1 cellular context compared by ENCODE assay signal in genomic region chr6:12483712-12484111, GRCh38.
A peak's percentile ranks its signal among the peaks of the same experiment; 100 is the strongest.
TF ChIP-seq lines count a peak whose summit lies in the region.

No MANE protein-coding gene starts in this region.

TF ChIP-seq in GM12878, 131 proteins besides CTCF, POLR2A, EP300 and RAD21 (continued from another document and continues in another):
- no peak for TF ChIP-seq ZNF592 (IDR thresholded peaks at IDR 0.05)
- peak; percentile 25; the same call in 1 of the 2 replicates for TF ChIP-seq RELB (IDR thresholded peaks at IDR 0.05; ENCODE audit: low read depth)
- TF ChIP-seq MEF2B (IDR thresholded peaks at IDR 0.05; ENCODE audit: partially characterized antibody, poor library complexity, severe bottlenecking): no peak
- no peak for TF ChIP-seq RAD51 (IDR thresholded peaks at IDR 0.05)
- no peak for TF ChIP-seq BCLAF1 (IDR thresholded peaks at IDR 0.05)
- TF ChIP-seq ZBTB11 (CRISPR knock-in tag; IDR thresholded peaks at IDR 0.05): no peak
- TF ChIP-seq PRDM15 (CRISPR knock-in tag; IDR thresholded peaks at IDR 0.05): no peak
- no peak for TF ChIP-seq PAX8 (IDR thresholded peaks at IDR 0.05)
- no peak for TF ChIP-seq HDGF (IDR thresholded peaks at IDR 0.05)
- no peak for TF ChIP-seq MEF2A (IDR thresholded peaks at IDR 0.05; ENCODE audit: insufficient read depth, low read depth, low read length)
- no peak for TF ChIP-seq BHLHE40 (IDR thresholded peaks at IDR 0.05; ENCODE audit: borderline replicate concordance in 1 of 2, low read depth in 2 of 2, low read length in 1 of 2)
- TF ChIP-seq, protein P1, sequence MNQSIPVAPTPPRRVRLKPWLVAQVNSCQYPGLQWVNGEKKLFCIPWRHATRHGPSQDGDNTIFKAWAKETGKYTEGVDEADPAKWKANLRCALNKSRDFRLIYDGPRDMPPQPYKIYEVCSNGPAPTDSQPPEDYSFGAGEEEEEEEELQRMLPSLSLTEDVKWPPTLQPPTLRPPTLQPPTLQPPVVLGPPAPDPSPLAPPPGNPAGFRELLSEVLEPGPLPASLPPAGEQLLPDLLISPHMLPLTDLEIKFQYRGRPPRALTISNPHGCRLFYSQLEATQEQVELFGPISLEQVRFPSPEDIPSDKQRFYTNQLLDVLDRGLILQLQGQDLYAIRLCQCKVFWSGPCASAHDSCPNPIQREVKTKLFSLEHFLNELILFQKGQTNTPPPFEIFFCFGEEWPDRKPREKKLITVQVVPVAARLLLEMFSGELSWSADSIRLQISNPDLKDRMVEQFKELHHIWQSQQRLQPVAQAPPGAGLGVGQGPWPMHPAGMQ (IDR thresholded peaks at IDR 0.05; ENCODE audit: borderline replicate concordance): no peak
- no peak for TF ChIP-seq PBX3 (IDR thresholded peaks at IDR 0.05; ENCODE audit: insufficient replicate concordance, low read depth, low read length)
- TF ChIP-seq SREBF1 (IDR thresholded peaks at IDR 0.05; ENCODE audit: low read length): no peak
- no peak for TF ChIP-seq CBX5 (IDR thresholded peaks at IDR 0.05; ENCODE audit: low read depth)
- TF ChIP-seq SMAD1 (IDR thresholded peaks at IDR 0.05; ENCODE audit: low read depth, partially characterized antibody): no peak
- TF ChIP-seq MAX (IDR thresholded peaks at IDR 0.05; ENCODE audit: low read depth, low read length): no peak
- TF ChIP-seq, protein P2, sequence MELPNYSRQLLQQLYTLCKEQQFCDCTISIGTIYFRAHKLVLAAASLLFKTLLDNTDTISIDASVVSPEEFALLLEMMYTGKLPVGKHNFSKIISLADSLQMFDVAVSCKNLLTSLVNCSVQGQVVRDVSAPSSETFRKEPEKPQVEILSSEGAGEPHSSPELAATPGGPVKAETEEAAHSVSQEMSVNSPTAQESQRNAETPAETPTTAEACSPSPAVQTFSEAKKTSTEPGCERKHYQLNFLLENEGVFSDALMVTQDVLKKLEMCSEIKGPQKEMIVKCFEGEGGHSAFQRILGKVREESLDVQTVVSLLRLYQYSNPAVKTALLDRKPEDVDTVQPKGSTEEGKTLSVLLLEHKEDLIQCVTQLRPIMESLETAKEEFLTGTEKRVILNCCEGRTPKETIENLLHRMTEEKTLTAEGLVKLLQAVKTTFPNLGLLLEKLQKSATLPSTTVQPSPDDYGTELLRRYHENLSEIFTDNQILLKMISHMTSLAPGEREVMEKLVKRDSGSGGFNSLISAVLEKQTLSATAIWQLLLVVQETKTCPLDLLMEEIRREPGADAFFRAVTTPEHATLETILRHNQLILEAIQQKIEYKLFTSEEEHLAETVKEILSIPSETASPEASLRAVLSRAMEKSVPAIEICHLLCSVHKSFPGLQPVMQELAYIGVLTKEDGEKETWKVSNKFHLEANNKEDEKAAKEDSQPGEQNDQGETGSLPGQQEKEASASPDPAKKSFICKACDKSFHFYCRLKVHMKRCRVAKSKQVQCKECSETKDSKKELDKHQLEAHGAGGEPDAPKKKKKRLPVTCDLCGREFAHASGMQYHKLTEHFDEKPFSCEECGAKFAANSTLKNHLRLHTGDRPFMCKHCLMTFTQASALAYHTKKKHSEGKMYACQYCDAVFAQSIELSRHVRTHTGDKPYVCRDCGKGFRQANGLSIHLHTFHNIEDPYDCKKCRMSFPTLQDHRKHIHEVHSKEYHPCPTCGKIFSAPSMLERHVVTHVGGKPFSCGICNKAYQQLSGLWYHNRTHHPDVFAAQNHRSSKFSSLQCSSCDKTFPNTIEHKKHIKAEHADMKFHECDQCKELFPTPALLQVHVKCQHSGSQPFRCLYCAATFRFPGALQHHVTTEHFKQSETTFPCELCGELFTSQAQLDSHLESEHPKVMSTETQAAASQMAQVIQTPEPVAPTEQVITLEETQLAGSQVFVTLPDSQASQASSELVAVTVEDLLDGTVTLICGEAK (IDR thresholded peaks at IDR 0.05; ENCODE audit: borderline replicate concordance): no peak
- TF ChIP-seq ZNF217 (IDR thresholded peaks at IDR 0.05): no peak
- no peak for TF ChIP-seq BRCA1 (IDR thresholded peaks at IDR 0.05; ENCODE audit: low read depth, low read length)
- no peak for TF ChIP-seq RCOR1 (conservative IDR thresholded peaks at IDR 0.05; ENCODE audit: low read depth, low read length)
- TF ChIP-seq CHD2 (IDR thresholded peaks at IDR 0.05; ENCODE audit: borderline replicate concordance, low read depth, low read length): no peak
- TF ChIP-seq, protein P3, sequence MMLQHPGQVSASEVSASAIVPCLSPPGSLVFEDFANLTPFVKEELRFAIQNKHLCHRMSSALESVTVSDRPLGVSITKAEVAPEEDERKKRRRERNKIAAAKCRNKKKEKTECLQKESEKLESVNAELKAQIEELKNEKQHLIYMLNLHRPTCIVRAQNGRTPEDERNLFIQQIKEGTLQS (IDR thresholded peaks at IDR 0.05; ENCODE audit: borderline replicate concordance, extremely low read depth, low read depth, low read length): no peak
- TF ChIP-seq SMARCA5 (IDR thresholded peaks at IDR 0.05): no peak
- no peak for TF ChIP-seq SUPT20H (IDR thresholded peaks at IDR 0.05; ENCODE audit: borderline replicate concordance, control insufficient read depth, low read depth, low read length)
- TF ChIP-seq HDAC6 (IDR thresholded peaks at IDR 0.05; ENCODE audit: unreplicated experiment): no peak
- TF ChIP-seq YBX1 (IDR thresholded peaks at IDR 0.05): no peak
- TF ChIP-seq SMC3 (IDR thresholded peaks at IDR 0.05; ENCODE audit: borderline replicate concordance, low read length): no peak
- TF ChIP-seq IKZF2 (IDR thresholded peaks at IDR 0.05): no peak
